ENCODE assay signal across 9 cellular contexts in genomic region chr2:192194866-192195547, GRCh38.
A peak's percentile ranks its signal among the peaks of the same experiment; 100 is the strongest.
DNase-seq lines count a peak whose midpoint lies in the region; ATAC-seq and TF ChIP-seq lines count a peak whose summit lies in the region.
"Had no signal": no experiment of that assay in that cellular context is flagged by ENCODE, and none has a peak within 500 bp of the region (broad histone marks: within the 10 kb centered on the region; RNA-seq: fewer than 3 reads in every experiment).

Gene TMEFF2, minus strand, starts transcription at chr2:192194933. Its CDS starts 409 bp downstream, at chr2:192194524.

- H3K36me3 ChIP-seq in brain microvascular endothelial cell (replicated peaks): no peaks in the 10 kb centered on the region

- no peak within 1 kb of the TSS for H3K27ac ChIP-seq in brain microvascular endothelial cell
- H3K27ac ChIP-seq: HL-60 had no signal

- TF ChIP-seq CTCF in brain microvascular endothelial cell (IDR thresholded peaks at IDR 0.05; ENCODE audit: low read depth, low read length, missing control alignments): peak; percentile 33

- in situ Hi-C loops in brain microvascular endothelial cell (cut with HindIII; ENCODE audit: low pct_ligation_motif_present, low sequenced_read_pairs): no loop called here

- DNase-seq in COLO668 (lab: John Stamatoyannopoulos, UW; ENCODE audit: unreplicated experiment) (peak; percentile 85), Kasumi-1 (lab: John Stamatoyannopoulos, UW) (peak; percentile 56 to 68), T-helper 1 cell (peak in 3 of 5 donors; percentile 6 to 34 (median 21)), brain microvascular endothelial cell (peak; percentile 74), retina (peak; percentile 98), NCI-H2196 (lab: John Stamatoyannopoulos, UW; ENCODE audit: unreplicated experiment) (no peak)

- peaks cover 3% of the 10 kb centered on the region for H3K27me3 ChIP-seq in brain microvascular endothelial cell (replicated peaks)

- ATAC-seq in GM21576 (IDR thresholded peaks at IDR 0.05; ENCODE audit: unreplicated experiment): peak; percentile 38

- H3K4me3 ChIP-seq in brain microvascular endothelial cell (ENCODE audit: low read depth, low read length) (peak within 1 kb of the TSS; percentile 83), iPS-11a (ENCODE audit: low read depth, low read length) (peak within 1 kb of the TSS; percentile 56)
